ENCODE assay signal across 2 cellular contexts in genomic region chr13:56347014-56347413, GRCh38.
A peak's percentile ranks its signal among the peaks of the same experiment; 100 is the strongest.
TF ChIP-seq lines count a peak whose summit lies in the region.

No MANE protein-coding gene starts in this region.

TF ChIP-seq in HepG2, 621 proteins besides CTCF, POLR2A, EP300 and RAD21 (continued from another document):
- peak; percentile 77 for TF ChIP-seq ATF7 (IDR thresholded peaks at IDR 0.05)
- no peak for TF ChIP-seq ATF7 (CRISPR knock-in tag; IDR thresholded peaks at IDR 0.05)

TF ChIP-seq in HEK293T, 16 proteins besides CTCF, POLR2A, EP300 and RAD21 (continued from another document):
- no peak for TF ChIP-seq LEF1 (IDR thresholded peaks at IDR 0.05; ENCODE audit: borderline replicate concordance)
- 0 out of 2 replicates have a peak, but pooled peaks have one; percentile 4 for TF ChIP-seq PKNOX1 (IDR thresholded peaks at IDR 0.05)
